Comparison of ENCODE assay signal across 30 cellular contexts in the genomic region with DNA sequence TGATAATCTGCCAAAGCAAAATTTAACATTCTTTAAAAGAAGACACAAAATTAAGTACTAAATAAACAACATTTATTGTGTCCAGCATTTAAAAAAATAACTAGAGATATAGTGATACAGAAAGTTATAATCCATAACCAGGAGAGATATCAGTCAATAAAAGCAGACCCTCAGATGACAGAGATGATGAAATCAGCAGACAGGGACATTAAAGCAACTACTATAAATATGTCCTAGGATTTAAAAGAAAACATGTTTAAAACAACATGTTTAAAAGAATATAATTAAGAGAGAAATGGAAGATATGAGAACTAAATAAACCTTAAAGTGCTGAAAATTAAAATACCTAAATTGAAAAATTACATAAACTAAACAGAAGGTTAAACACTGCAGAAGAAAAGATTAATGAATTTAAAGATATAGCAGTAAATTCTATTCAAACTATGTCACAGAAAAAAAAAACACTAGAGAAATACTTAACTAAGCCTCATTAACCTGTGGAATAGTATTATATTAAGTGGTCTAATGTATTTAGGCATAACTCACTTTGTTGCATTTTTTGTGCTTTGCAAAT.
"Had no signal": no experiment of that assay in that cellular context is flagged by ENCODE, and none has a peak within 500 bp of the region (broad histone marks: within the 10 kb centered on the region; RNA-seq: fewer than 3 reads in every experiment).

No MANE protein-coding gene starts in this region.

- H3K4me3 ChIP-seq: left ventricle myocardium inferior, lung, neural progenitor cell, pancreas, prostate gland, skin epidermis, suprapubic skin, thoracic aorta, tibial artery, upper lobe of right lung had no signal

- H3K9me3 ChIP-seq: neutrophil, pancreas, prostate gland had no signal

- ATAC-seq: natural killer cell; pancreas; right cardiac atrium; sciatic nerve; stimulated activated effector memory CD8-positive, alpha-beta T cell treated with anti-CD3 and anti-CD28 coated beads, Interleukin-12 subunit alpha, Interleukin-12 subunit beta, amount 100 ng/mL, for 72 hours; upper lobe of right lung had no signal

- FAIRE-seq: kidney, pancreas, urothelium cell line had no signal

- H3K27ac ChIP-seq: left ventricle myocardium inferior, neural progenitor cell, neutrophil, pancreas, prostate gland, skin epidermis, suprapubic skin, thoracic aorta, tibial artery, upper lobe of right lung had no signal

- H3K36me3 ChIP-seq: left ventricle myocardium inferior, neural progenitor cell, neutrophil, pancreas, prostate gland, suprapubic skin, thoracic aorta, tibial artery, upper lobe of right lung had no signal

- H3K4me2 ChIP-seq: neural progenitor cell had no signal

- H2AFZ ChIP-seq: neural progenitor cell had no signal

- DNase-seq: hippocampal formation; kidney; left ventricle myocardium inferior; mesendoderm; naive B cell; natural killer cell; nephron progenitor cell; occipital lobe; pancreas; posterior cingulate gyrus; retina; right cardiac atrium; stimulated activated CD4-positive, alpha-beta T cell treated with anti-CD3 and anti-CD28 coated beads, Interleukin-12 subunit alpha, Interleukin-12 subunit beta, amount 100 ng/mL, for 4 hours; stimulated activated CD4-positive, alpha-beta T cell treated with anti-CD3 and anti-CD28 coated beads, Interleukin-15, amount 100 ng/mL, for 24 hours; stimulated activated CD4-positive, alpha-beta T cell treated with anti-CD3 and anti-CD28 coated beads, Interleukin-2, amount 100 ng/mL, for 24 hours; stimulated activated CD4-positive, alpha-beta T cell treated with anti-CD3 and anti-CD28 coated beads, Interleukin-4, amount 100 ng/mL, for 24 hours; stimulated activated naive CD4-positive, alpha-beta T cell; tibial artery; trophoblast cell; upper lobe of right lung had no signal

- H3K9ac ChIP-seq: neural progenitor cell had no signal

- H3K27me3 ChIP-seq: neural progenitor cell, neutrophil, pancreas, suprapubic skin, tibial artery, upper lobe of right lung had no signal

- H3K4me1 ChIP-seq: left ventricle myocardium inferior, pancreas, prostate gland, suprapubic skin, tibial artery, upper lobe of right lung had no signal
